ENCODE assay signal across 30 cellular contexts in the genomic region with DNA sequence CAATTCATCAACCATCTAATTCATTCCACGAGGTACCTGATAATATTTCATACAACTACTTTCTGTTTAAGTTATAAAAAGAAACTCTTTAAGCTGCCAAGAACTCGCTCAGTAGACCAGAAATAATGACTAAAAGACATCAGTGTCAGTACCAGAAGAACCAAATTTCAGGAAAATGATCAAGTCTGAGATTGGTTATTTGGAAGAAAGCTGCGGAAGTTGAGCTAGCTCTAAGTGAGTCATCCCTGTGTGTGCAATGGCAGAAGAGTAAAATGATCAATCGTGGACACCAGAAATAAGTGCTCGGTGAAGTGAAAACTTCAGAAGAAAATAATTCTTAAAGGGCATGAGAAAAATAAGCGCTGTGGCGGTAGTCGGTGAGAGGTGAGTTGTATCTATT.
"Had no signal": no experiment of that assay in that cellular context is flagged by ENCODE, and none has a peak within 500 bp of the region (broad histone marks: within the 10 kb centered on the region; RNA-seq: fewer than 3 reads in every experiment).

No MANE protein-coding gene starts in this region.

- H3K27ac Mint-ChIP-seq: activated CD4-positive, alpha-beta T cell treated with anti-CD3 and anti-CD28 coated beads, Interleukin-2, amount 10 ng/mL, durations not matched to agents 24 days and 14 days; activated CD8-positive, alpha-beta T cell treated with anti-CD3 and anti-CD28 coated beads, Interleukin-2, amount 10 ng/mL, durations not matched to agents 7 days and 5 days; activated naive CD4-positive, alpha-beta T cell treated with anti-CD3 and anti-CD28 coated beads for 36 hours; activated naive CD4-positive, alpha-beta T cell treated with anti-CD3 and anti-CD28 coated beads, Interleukin-2, amount 50 U/mL, for 72 hours; activated T-cell treated with anti-CD3 and anti-CD28 coated beads, Interleukin-2, amount 50 U/mL, for 24 hours; activated T-helper 2 cell treated with anti-CD3 and anti-CD28 coated beads, Interferon-gamma antibody, Interleukin-2, Interleukin-4, amounts not matched to agents 10 μg/mL and 5 μg/mL and 100 μg/mL, durations not matched to agents 14 hours and 24 hours and 36 hours had no signal

- ATAC-seq: activated CD8-positive, alpha-beta T cell treated with anti-CD3 and anti-CD28 coated beads, Interleukin-2, amount 10 ng/mL, durations not matched to agents 7 days and 5 days; activated naive CD4-positive, alpha-beta T cell treated with anti-CD3 and anti-CD28 coated beads, Interleukin-2, amount 50 U/mL, for 72 hours had no signal

- H3K27me3 Mint-ChIP-seq: activated CD4-positive, alpha-beta T cell treated with anti-CD3 and anti-CD28 coated beads, Interleukin-2, amount 10 ng/mL, durations not matched to agents 24 days and 14 days; activated T-cell treated with anti-CD3 and anti-CD28 coated beads, Interleukin-2, amount 50 U/mL, for 24 hours had no signal

- DNase-seq: activated CD4-positive, alpha-beta T cell treated with anti-CD3 and anti-CD28 coated beads, Interleukin-2, amount 10 ng/mL, durations not matched to agents 24 days and 14 days; activated CD4-positive, alpha-beta T cell treated with anti-CD3 and anti-CD28 coated beads, Interleukin-2, amount 50 U/mL, for 4 hours; activated CD4-positive, CD25-positive, alpha-beta regulatory T cell; activated CD8-positive, alpha-beta T cell treated with anti-CD3 and anti-CD28 coated beads, Interleukin-2, amount 10 ng/mL, durations not matched to agents 7 days and 5 days; activated gamma-delta T cell treated with Interleukin-2 at 50 U/mL for 16 hours; activated naive CD4-positive, alpha-beta T cell treated with anti-CD3 and anti-CD28 coated beads for 36 hours; activated T-cell treated with anti-CD3 and anti-CD28 coated beads, Interleukin-2, amount 50 U/mL, for 24 hours; adrenal gland; anterior cingulate cortex; Kasumi-1; KG1; MM.1S; MV-4-11; NCI-H1092; NCI-H1436 treated with DMSO at 0.1 percent for 48 hours; NCI-H1694 treated with DMSO at 0.1 percent for 48 hours; NCI-H2029; NCI-H345; NCI-H510A; NCI-H526; NCI-H748 treated with DMSO at 0.1 percent for 48 hours; NK-92 treated with Interleukin-12 subunit alpha and Interleukin-12 subunit beta, amount 100 ng/mL, for 24 hours; PC-9; SHP77; SJCRH30; T1000; WERI-Rb-1 had no signal

- H3K4me3 Mint-ChIP-seq: activated CD4-positive, alpha-beta T cell treated with anti-CD3 and anti-CD28 coated beads, Interleukin-2, amount 10 ng/mL, durations not matched to agents 24 days and 14 days; activated CD8-positive, alpha-beta T cell treated with anti-CD3 and anti-CD28 coated beads, Interleukin-2, amount 10 ng/mL, durations not matched to agents 7 days and 5 days; activated naive CD4-positive, alpha-beta T cell treated with anti-CD3 and anti-CD28 coated beads for 36 hours; activated T-cell treated with anti-CD3 and anti-CD28 coated beads, Interleukin-2, amount 50 U/mL, for 24 hours had no signal

- H3K4me3 ChIP-seq: adrenal gland, PC-9, SJCRH30, SK-N-MC had no signal

- H3K4me1 Mint-ChIP-seq: activated CD4-positive, alpha-beta T cell treated with anti-CD3 and anti-CD28 coated beads, Interleukin-2, amount 10 ng/mL, durations not matched to agents 24 days and 14 days had no signal
